Comparison of ENCODE assay signal across 10 cellular contexts in the genomic region with DNA sequence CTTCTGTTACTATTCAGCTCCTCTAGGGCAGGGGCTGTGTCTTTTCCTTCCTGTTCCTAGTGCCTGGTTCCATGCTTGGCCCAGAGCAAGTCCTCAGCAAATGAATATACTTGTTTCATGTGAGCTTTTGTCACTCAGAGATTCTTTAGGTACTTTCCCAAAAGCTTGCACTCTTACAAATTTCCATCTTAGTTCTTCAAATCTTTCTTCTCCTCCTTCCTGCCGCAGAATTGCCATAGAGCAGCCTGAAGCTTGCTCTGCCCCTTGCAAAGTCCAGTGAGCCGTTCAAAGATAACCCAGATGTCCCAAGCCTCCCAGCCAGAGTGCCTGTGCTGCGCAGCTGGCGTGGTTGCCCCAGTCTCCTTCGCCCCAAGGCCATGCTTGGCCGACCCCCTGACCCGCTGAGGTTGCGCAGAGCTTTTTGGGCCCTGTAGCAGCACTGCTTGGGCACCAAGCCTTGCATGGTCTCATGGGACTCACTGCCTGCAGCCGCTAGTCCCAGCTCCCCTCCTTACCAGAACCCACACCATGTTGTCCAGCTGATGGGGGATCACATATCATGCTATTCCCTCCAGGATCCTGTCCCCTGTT. TPM values are rescaled to one million over a fixed set of nuclear protein-coding genes. Genes with fewer than 3 reads are reported as not detected.
A peak's percentile ranks its signal among the peaks of the same experiment; 100 is the strongest.
DNase-seq lines count a peak whose midpoint lies in the region; ATAC-seq and TF ChIP-seq lines count a peak whose summit lies in the region.
"Had no signal": no experiment of that assay in that cellular context is flagged by ENCODE, and none has a peak within 500 bp of the region (broad histone marks: within the 10 kb centered on the region; RNA-seq: fewer than 3 reads in every experiment).

No MANE protein-coding gene starts in this region.

- peaks cover 0 to 11% (median 2%) of the 10 kb centered on the region in 4 donors for H3K4me1 Mint-ChIP-seq in naive thymus-derived CD8-positive, alpha-beta T cell

- DNase-seq in AG04450 (ENCODE audit: low read depth, low spot score) (no peak), dorsolateral prefrontal cortex (no peak), NCI-H748 treated with DMSO at 0.1 percent for 48 hours (lab: John Stamatoyannopoulos, UW) (no peak), NCI-H524 treated with DMSO at 0.1 percent for 48 hours (lab: John Stamatoyannopoulos, UW) (no peak)
- no peak for DNase-seq in naive thymus-derived CD8-positive, alpha-beta T cell
- DNase-seq: stimulated activated CD4-positive, alpha-beta T cell treated with anti-CD3 and anti-CD28 coated beads, Interleukin-15, amount 100 ng/mL, for 24 hours had no signal

- intact Hi-C loops in dorsolateral prefrontal cortex (cut with DNase I) = no loop called here

- no peak overlapping the region for H3K4me3 Mint-ChIP-seq in naive thymus-derived CD8-positive, alpha-beta T cell

- H3K36me3 Mint-ChIP-seq in naive thymus-derived CD8-positive, alpha-beta T cell = no peaks in the 10 kb centered on the region

- H3K27ac ChIP-seq in AG04450 (ENCODE audit: low read depth, low read length) = peak overlapping the region; percentile 57
- peak overlapping the region; percentile 82 to 100 (median 96) for H3K27ac ChIP-seq in dorsolateral prefrontal cortex
- H3K27ac ChIP-seq in parathyroid adenoma = peak overlapping the region; percentile 60
- H3K27ac ChIP-seq: C4-2B had no signal

- no peak overlapping the region for H3K4me2 ChIP-seq in parathyroid adenoma (ENCODE audit: low read length)

- peaks cover 0 to 3% (median 0%) of the 10 kb centered on the region in 5 donors for H3K27me3 Mint-ChIP-seq in naive thymus-derived CD8-positive, alpha-beta T cell

- H3K4me3 ChIP-seq in AG04450 (ENCODE audit: low read depth, low read length) (no peak overlapping the region), dorsolateral prefrontal cortex (peak overlapping the region in 1 of 59 donors; percentile 13), parathyroid adenoma (ENCODE audit: low read depth, low read length) (no peak overlapping the region)

- no peak for TF ChIP-seq CTCF in AG04450 (IDR thresholded peaks at IDR 0.05; ENCODE audit: low read depth, low read length)
- TF ChIP-seq CTCF in dorsolateral prefrontal cortex (IDR thresholded peaks at IDR 0.05 in 54 of 56, conservative IDR thresholded peaks at IDR 0.05 in 2 of 56; ENCODE audit: low read depth in 1 of 56, partially characterized antibody in 56 of 56) = no peak
- no peak for TF ChIP-seq CTCF in parathyroid adenoma (IDR thresholded peaks at IDR 0.05)

- POLR2A ChIA-PET in AG04450 (lab: Yijun Ruan, JAX) = no interaction called here
- POLR2A ChIA-PET in naive thymus-derived CD8-positive, alpha-beta T cell (lab: Charles Lee) = no interaction called here

- peak; percentile 49 for ATAC-seq in GM19452 (IDR thresholded peaks at IDR 0.05; ENCODE audit: unreplicated experiment)
- no peak for ATAC-seq in naive thymus-derived CD8-positive, alpha-beta T cell
- ATAC-seq in HG02798 (IDR thresholded peaks at IDR 0.05; ENCODE audit: poor library complexity, unreplicated experiment) = no peak

- H3K9me3 ChIP-seq in AG04450 (ENCODE audit: control insufficient read depth, insufficient read depth, low read length) (peaks cover 6% of the 10 kb centered on the region), parathyroid adenoma (ENCODE audit: control insufficient read depth, low read length) (no peaks in the 10 kb centered on the region)

- H3K9ac ChIP-seq in parathyroid adenoma = no peak overlapping the region

- H3K4me1 ChIP-seq in parathyroid adenoma = no peaks in the 10 kb centered on the region

- no peaks in the 10 kb centered on the region for H3K36me3 ChIP-seq in parathyroid adenoma (ENCODE audit: control insufficient read depth, insufficient read depth, low read length)

- CTCF ChIA-PET in AG04450 (lab: Charles Lee) = interaction anchor here (0.9 to 2.8 kb wide), 4 partner anchors 10 to 88 kb away, joined by 3 to 12 read pairs (median 4); no protein-coding TSS in a partner anchor

- H2AFZ ChIP-seq in parathyroid adenoma = no peak overlapping the region

- peaks cover 2% of the 10 kb centered on the region for H3K79me2 ChIP-seq in parathyroid adenoma

- peak overlapping the region in 1 of 10 donors; percentile 12 for H3K27ac Mint-ChIP-seq in naive thymus-derived CD8-positive, alpha-beta T cell

- H3K9me3 Mint-ChIP-seq in naive thymus-derived CD8-positive, alpha-beta T cell = no peaks in the 10 kb centered on the region

- H3K27me3 ChIP-seq in AG04450 (ENCODE audit: control insufficient read depth, insufficient read depth, low read length) = no peaks in the 10 kb centered on the region
- H3K27me3 ChIP-seq in dorsolateral prefrontal cortex = no peaks in the 10 kb centered on the region
- no peaks in the 10 kb centered on the region for H3K27me3 ChIP-seq in parathyroid adenoma (ENCODE audit: control insufficient read depth, insufficient read depth, low read length)

RNA-seq across cellular contexts. Expression of a gene that starts 20.7 kb away (rescaled TPM):
- polyA plus RNA-seq in AG04450 (2011; rRNA removed) = 4.6 and 5.0 TPM in 2 replicates
- polyA minus RNA-seq in AG04450 (2011; rRNA and poly(A)+ RNA removed) = 8.5 and 8.9 TPM in 2 replicates
- 10 to 100 TPM in 108 of 120 experiments, 1 to 10 TPM in 12; 7.0 to 62.9 (median 19.6) TPM for total RNA-seq in dorsolateral prefrontal cortex
- not detected for total RNA-seq in naive thymus-derived CD8-positive, alpha-beta T cell
- not detected for polyA plus RNA-seq in naive thymus-derived CD8-positive, alpha-beta T cell

Comparison
In these comparisons a context has a peak if more than half of its experiments do, and no peak if none do; other contexts are left out.
1. RNA of a gene that starts 20.7 kb away (total RNA-seq): 7.0 to 62.9 TPM in dorsolateral prefrontal cortex; not detected in naive thymus-derived CD8-positive, alpha-beta T cell; every median in the first group is over 4 times any median in the second.
2. Peak in every context shown above with its lines, with median percentiles within 50 percentile points of each other: H3K27ac ChIP-seq.